ENCODE assay signal across 9 cellular contexts in the genomic region with DNA sequence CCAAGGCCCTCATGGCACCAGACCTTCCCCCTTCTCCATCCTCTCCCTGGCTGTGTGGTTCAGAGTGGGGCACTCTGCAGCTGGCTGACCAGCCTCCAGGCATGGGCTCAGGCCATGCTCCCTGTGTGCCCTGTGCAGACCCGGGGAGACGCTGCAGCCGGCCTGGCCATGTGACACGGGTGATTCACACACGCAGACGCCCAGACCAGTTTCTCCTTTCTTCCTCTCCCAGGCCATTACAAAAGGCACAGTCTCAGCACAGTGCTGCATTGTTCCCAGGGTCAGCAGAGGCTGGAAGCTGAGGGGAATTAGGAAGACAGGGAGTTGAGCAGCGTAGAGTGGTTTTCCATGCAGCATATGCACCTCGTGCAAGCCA.
A peak's percentile ranks its signal among the peaks of the same experiment; 100 is the strongest.
DNase-seq lines count a peak whose midpoint lies in the region; ATAC-seq and TF ChIP-seq lines count a peak whose summit lies in the region.
"Had no signal": no experiment of that assay in that cellular context is flagged by ENCODE, and none has a peak within 500 bp of the region (broad histone marks: within the 10 kb centered on the region; RNA-seq: fewer than 3 reads in every experiment).

No MANE protein-coding gene starts in this region.

- H3K27ac Mint-ChIP-seq in activated naive CD4-positive, alpha-beta T cell treated with anti-CD3 and anti-CD28 coated beads, Interleukin-2, amount 50 U/mL, for 72 hours, result no peak overlapping the region

- H3K27ac ChIP-seq in brain microvascular endothelial cell (no peak overlapping the region), rectal smooth muscle tissue (ENCODE audit: low read depth, low read length) (peak overlapping the region; percentile 47)

- peak; percentile 44 for DNase-seq in EL
- DNase-seq in brain microvascular endothelial cell, result peak; percentile 32
- DNase-seq in inferior parietal cortex (ENCODE audit: extremely low spot score), result peak; percentile 85
- no peak for DNase-seq in H7
- DNase-seq in GM20000 (ENCODE audit: low spot score), result no peak
- DNase-seq in activated naive CD4-positive, alpha-beta T cell treated with anti-CD3 and anti-CD28 coated beads, Interleukin-2, amount 50 U/mL, for 72 hours (ENCODE audit: low spot score in 2 of 2), result no peak
- DNase-seq: activated naive CD4-positive, alpha-beta T cell treated with Interleukin-2 at 50 U/mL for 16 hours had no signal

- no peaks in the 10 kb centered on the region for H3K36me3 ChIP-seq in brain microvascular endothelial cell (replicated peaks)
- no peaks in the 10 kb centered on the region for H3K36me3 ChIP-seq in rectal smooth muscle tissue (ENCODE audit: control insufficient read depth, insufficient read depth, low read length)
- H3K36me3 ChIP-seq in H7 (replicated peaks; ENCODE audit: control insufficient read depth, insufficient read depth, low read length), result no peaks in the 10 kb centered on the region

- no peak for TF ChIP-seq CTCF in brain microvascular endothelial cell (IDR thresholded peaks at IDR 0.05; ENCODE audit: low read depth, low read length, missing control alignments)
- no peak for TF ChIP-seq CTCF in GM20000 (IDR thresholded peaks at IDR 0.05; ENCODE audit: extremely low read depth, missing control alignments)

- H3K4me3 ChIP-seq in brain microvascular endothelial cell (ENCODE audit: low read depth, low read length) (no peak overlapping the region), rectal smooth muscle tissue (ENCODE audit: low read length) (no peak overlapping the region), H7 (ENCODE audit: insufficient read depth, low read depth, low read length) (no peak overlapping the region)

- peaks cover 16% of the 10 kb centered on the region for H3K4me1 ChIP-seq in rectal smooth muscle tissue (ENCODE audit: control insufficient read depth, insufficient read depth, low read length)

- H3K9me3 Mint-ChIP-seq in activated naive CD4-positive, alpha-beta T cell treated with anti-CD3 and anti-CD28 coated beads, Interleukin-2, amount 50 U/mL, for 72 hours, result no peaks in the 10 kb centered on the region

- H3K27me3 ChIP-seq in brain microvascular endothelial cell (replicated peaks) (no peaks in the 10 kb centered on the region), rectal smooth muscle tissue (ENCODE audit: control insufficient read depth, insufficient read depth, low read length) (no peaks in the 10 kb centered on the region), H7 (ENCODE audit: control insufficient read depth, insufficient read depth, low read length) (peaks cover 2% of the 10 kb centered on the region; the same call in 1 of the 2 replicates)

- H3K9ac ChIP-seq in rectal smooth muscle tissue (ENCODE audit: low read length), result no peak overlapping the region

- no peaks in the 10 kb centered on the region for H3K36me3 Mint-ChIP-seq in activated naive CD4-positive, alpha-beta T cell treated with anti-CD3 and anti-CD28 coated beads, Interleukin-2, amount 50 U/mL, for 72 hours

- ATAC-seq in HG02840 (IDR thresholded peaks at IDR 0.05; ENCODE audit: low FRiP score, unreplicated experiment), result no peak
- no peak for ATAC-seq in activated naive CD4-positive, alpha-beta T cell treated with anti-CD3 and anti-CD28 coated beads, Interleukin-2, amount 50 U/mL, for 72 hours

- in situ Hi-C loops in brain microvascular endothelial cell (cut with HindIII; ENCODE audit: low pct_ligation_motif_present, low sequenced_read_pairs), result no loop called here

Comparison
In these comparisons a context has a peak if more than half of its experiments do, and no peak if none do; other contexts are left out.
1. DNase-seq: peak in EL (single experiment), brain microvascular endothelial cell (single experiment) and inferior parietal cortex (single experiment); none in H7 (single experiment), GM20000 (single experiment) and activated naive CD4-positive, alpha-beta T cell treated with anti-CD3 and anti-CD28 coated beads, Interleukin-2, amount 50 U/mL, for 72 hours (0 of 2).